Comparison of ENCODE assay signal across 1 cellular context in the genomic region with DNA sequence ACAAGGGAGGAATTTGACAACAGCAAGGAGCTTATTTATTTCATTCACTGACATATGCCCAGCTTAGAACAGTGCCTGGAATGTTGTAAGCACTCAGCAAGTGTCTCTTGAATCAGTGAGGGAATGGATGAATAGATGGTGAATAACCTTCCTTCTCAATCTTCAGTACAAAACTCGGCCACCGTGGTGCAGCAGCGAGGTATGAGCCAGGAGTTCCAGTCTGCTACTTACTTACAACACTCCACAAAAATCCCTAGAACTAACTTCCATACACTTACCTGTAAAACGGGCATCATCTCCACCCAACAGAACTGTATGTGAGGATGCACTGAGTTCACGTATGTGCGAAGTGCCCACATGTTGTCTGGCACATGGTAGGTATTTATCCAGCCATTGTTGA.
TF ChIP-seq lines count a peak whose summit lies in the region.

No MANE protein-coding gene starts in this region.

TF ChIP-seq in HEK293, 187 proteins besides CTCF, POLR2A, EP300 and RAD21 (continued from another document):
- TF ChIP-seq, protein P1, sequence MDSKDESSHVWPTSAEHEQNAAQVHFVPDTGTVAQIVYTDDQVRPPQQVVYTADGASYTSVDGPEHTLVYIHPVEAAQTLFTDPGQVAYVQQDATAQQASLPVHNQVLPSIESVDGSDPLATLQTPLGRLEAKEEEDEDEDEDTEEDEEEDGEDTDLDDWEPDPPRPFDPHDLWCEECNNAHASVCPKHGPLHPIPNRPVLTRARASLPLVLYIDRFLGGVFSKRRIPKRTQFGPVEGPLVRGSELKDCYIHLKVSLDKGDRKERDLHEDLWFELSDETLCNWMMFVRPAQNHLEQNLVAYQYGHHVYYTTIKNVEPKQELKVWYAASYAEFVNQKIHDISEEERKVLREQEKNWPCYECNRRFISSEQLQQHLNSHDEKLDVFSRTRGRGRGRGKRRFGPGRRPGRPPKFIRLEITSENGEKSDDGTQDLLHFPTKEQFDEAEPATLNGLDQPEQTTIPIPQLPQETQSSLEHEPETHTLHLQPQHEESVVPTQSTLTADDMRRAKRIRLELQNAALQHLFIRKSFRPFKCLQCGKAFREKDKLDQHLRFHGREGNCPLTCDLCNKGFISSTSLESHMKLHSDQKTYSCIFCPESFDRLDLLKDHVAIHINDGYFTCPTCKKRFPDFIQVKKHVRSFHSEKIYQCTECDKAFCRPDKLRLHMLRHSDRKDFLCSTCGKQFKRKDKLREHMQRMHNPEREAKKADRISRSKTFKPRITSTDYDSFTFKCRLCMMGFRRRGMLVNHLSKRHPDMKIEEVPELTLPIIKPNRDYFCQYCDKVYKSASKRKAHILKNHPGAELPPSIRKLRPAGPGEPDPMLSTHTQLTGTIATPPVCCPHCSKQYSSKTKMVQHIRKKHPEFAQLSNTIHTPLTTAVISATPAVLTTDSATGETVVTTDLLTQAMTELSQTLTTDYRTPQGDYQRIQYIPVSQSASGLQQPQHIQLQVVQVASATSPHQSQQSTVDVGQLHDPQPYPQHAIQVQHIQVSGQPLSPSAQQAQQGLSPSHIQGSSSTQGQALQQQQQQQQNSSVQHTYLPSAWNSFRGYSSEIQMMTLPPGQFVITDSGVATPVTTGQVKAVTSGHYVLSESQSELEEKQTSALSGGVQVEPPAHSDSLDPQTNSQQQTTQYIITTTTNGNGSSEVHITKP (tag by site-specific recombination; IDR thresholded peaks at IDR 0.05) = no peak
- TF ChIP-seq INSM2 (tag by site-specific recombination; IDR thresholded peaks at IDR 0.05) = no peak
